11 cellular contexts compared by ENCODE assay signal in genomic region chr10:71838264-71839211, GRCh38. TPM values are rescaled to one million over a fixed set of nuclear protein-coding genes. Genes with fewer than 3 reads are reported as not detected.
DNase-seq lines count a peak whose midpoint lies in the region; ATAC-seq and TF ChIP-seq lines count a peak whose summit lies in the region.
"Had no signal": no experiment of that assay in that cellular context is flagged by ENCODE, and none has a peak within 500 bp of the region (broad histone marks: within the 10 kb centered on the region; RNA-seq: fewer than 3 reads in every experiment).

No MANE protein-coding gene starts in this region.

- peak overlapping the region in 1 of 8 donors; percentile 40 for H3K4me3 Mint-ChIP-seq in CD4-positive, alpha-beta memory T cell
- no peak overlapping the region for H3K4me3 Mint-ChIP-seq in T-cell
- no peak overlapping the region for H3K4me3 Mint-ChIP-seq in activated T-helper 2 cell treated with anti-CD3 and anti-CD28 coated beads, Interferon-gamma antibody, Interleukin-2, Interleukin-4, amounts not matched to agents 10 μg/mL and 5 μg/mL and 100 μg/mL, durations not matched to agents 14 hours and 24 hours and 36 hours (ENCODE audit: low read depth)

- CTCF ChIA-PET in CD4-positive, alpha-beta memory T cell (lab: Charles Lee; ENCODE audit: partially characterized antibody) = interaction anchor here (1.1 to 1.6 kb wide), 2 partner anchors 25 to 131 kb away, joined by 3 read pairs; no protein-coding TSS in a partner anchor
- CTCF ChIA-PET in OCI-LY7 (lab: Charles Lee; ENCODE audit: unreplicated experiment) (interaction anchor here (1.0 to 1.4 kb wide), 3 partner anchors 13 to 58 kb away, joined by 3 to 9 read pairs (median 4); partner anchors contain the start of gene PSAP), T-cell (lab: Charles Lee) (interaction anchor here in 1 of 2 donors (0.6 to 1.1 kb wide), 3 partner anchors 13 to 58 kb away, joined by 3 to 5 read pairs (median 4); partner anchors contain the start of gene PSAP)

- H3K9me3 Mint-ChIP-seq in CD4-positive, alpha-beta memory T cell = no peaks in the 10 kb centered on the region
- H3K9me3 Mint-ChIP-seq in T-cell = no peaks in the 10 kb centered on the region
- no peaks in the 10 kb centered on the region for H3K9me3 Mint-ChIP-seq in activated T-helper 2 cell treated with anti-CD3 and anti-CD28 coated beads, Interferon-gamma antibody, Interleukin-2, Interleukin-4, amounts not matched to agents 10 μg/mL and 5 μg/mL and 100 μg/mL, durations not matched to agents 14 hours and 24 hours and 36 hours

- no peak for ATAC-seq in T-cell (replicated peaks in 1 of 4)

- H3K9me2 ChIP-seq in OCI-LY7 (ENCODE audit: insufficient read depth, low read length) = no peaks in the 10 kb centered on the region

- POLR2A ChIA-PET in CD4-positive, alpha-beta memory T cell (lab: Charles Lee; ENCODE audit: partially characterized antibody) = interaction anchor here (0.8 to 1.0 kb wide), 2 partner anchors 10 to 13 kb away, joined by 3 read pairs; partner anchors contain the start of gene PSAP
- POLR2A ChIA-PET in OCI-LY7 (lab: Charles Lee) = interaction anchor here (0.7 to 5.5 kb wide), 7 partner anchors 10 to 65 kb away, joined by 3 to 35 read pairs (median 4); partner anchors contain the start of gene PSAP
- POLR2A ChIA-PET in T-cell (lab: Charles Lee) = no interaction called here

- H3K4me1 ChIP-seq in CD4-positive, alpha-beta memory T cell (ENCODE audit: insufficient read depth, low read length) = peaks cover 49% of the 10 kb centered on the region
- H3K4me1 ChIP-seq in OCI-LY7 (ENCODE audit: insufficient read depth, low read length, poor library complexity, severe bottlenecking) = peaks cover 92% of the 10 kb centered on the region
- peaks cover 70 to 89% of the 10 kb centered on the region in 2 experiments for H3K4me1 ChIP-seq in neutrophil (ENCODE audit: control insufficient read depth in 1 of 2, insufficient read depth in 1 of 2, low read depth in 1 of 2, low read length in 1 of 2)

- H3K4me1 Mint-ChIP-seq in CD4-positive, alpha-beta memory T cell = peaks cover 45 to 79% (median 60%) of the 10 kb centered on the region in 4 donors
- peaks cover 63 to 77% (median 69%) of the 10 kb centered on the region in 3 donors for H3K4me1 Mint-ChIP-seq in T-cell
- peaks cover 24% of the 10 kb centered on the region for H3K4me1 Mint-ChIP-seq in activated T-helper 2 cell treated with anti-CD3 and anti-CD28 coated beads, Interferon-gamma antibody, Interleukin-2, Interleukin-4, amounts not matched to agents 10 μg/mL and 5 μg/mL and 100 μg/mL, durations not matched to agents 14 hours and 24 hours and 36 hours (ENCODE audit: low read depth)

- H3K36me3 Mint-ChIP-seq in CD4-positive, alpha-beta memory T cell = peaks cover 9 to 14% of the 10 kb centered on the region in 2 donors
- H3K36me3 Mint-ChIP-seq in T-cell = peaks cover 15% of the 10 kb centered on the region
- H3K36me3 Mint-ChIP-seq in activated T-helper 2 cell treated with anti-CD3 and anti-CD28 coated beads, Interferon-gamma antibody, Interleukin-2, Interleukin-4, amounts not matched to agents 10 μg/mL and 5 μg/mL and 100 μg/mL, durations not matched to agents 14 hours and 24 hours and 36 hours (ENCODE audit: low read depth) = peaks cover 2% of the 10 kb centered on the region

- intact Hi-C loops in CD4-positive, alpha-beta memory T cell (cut with micrococcal nuclease) = no loop called here
- intact Hi-C loops in OCI-LY7 (cut with micrococcal nuclease; ENCODE audit: unreplicated experiment) = no loop called here
- intact Hi-C loops in activated T-helper 2 cell treated with anti-CD3 and anti-CD28 coated beads, Interferon-gamma antibody, Interleukin-2, Interleukin-4, amounts not matched to agents 10 μg/mL and 5 μg/mL and 100 μg/mL, durations not matched to agents 14 hours and 24 hours and 36 hours (cut with micrococcal nuclease) = no loop called here

- TF ChIP-seq CTCF in OCI-LY7 (conservative IDR thresholded peaks at IDR 0.05; ENCODE audit: low read length) (no peak), epithelial cell of esophagus (IDR thresholded peaks at IDR 0.05; ENCODE audit: insufficient read depth, low read depth, low read length, missing control alignments) (no peak), neutrophil (IDR thresholded peaks at IDR 0.05) (no peak)

- no TSS peak for BruUV-seq in OCI-LY7 (replicated peaks; lab: Mats Ljungman, UMichigan)

- H3K9me3 ChIP-seq in CD4-positive, alpha-beta memory T cell (ENCODE audit: control insufficient read depth in 1 of 2, low read length in 2 of 2) = no peaks in the 10 kb centered on the region
- no peaks in the 10 kb centered on the region for H3K9me3 ChIP-seq in OCI-LY7 (ENCODE audit: low read length)
- no peaks in the 10 kb centered on the region for H3K9me3 ChIP-seq in neutrophil

- no peaks in the 10 kb centered on the region for H3K36me3 ChIP-seq in CD4-positive, alpha-beta memory T cell (ENCODE audit: insufficient read depth, low read length)
- H3K36me3 ChIP-seq in OCI-LY7 (ENCODE audit: insufficient read depth, low read length) = peaks cover 20% of the 10 kb centered on the region; the same call in 1 of the 2 replicates
- H3K36me3 ChIP-seq in neutrophil = peaks cover 13% of the 10 kb centered on the region

- no peak overlapping the region for H3K4me3 ChIP-seq in CD4-positive, alpha-beta memory T cell (ENCODE audit: low read length in 2 of 2)
- H3K4me3 ChIP-seq in OCI-LY7 (ENCODE audit: low read depth, low read length, poor library complexity, severe bottlenecking) (no peak overlapping the region), epithelial cell of esophagus (ENCODE audit: low read length) (no peak overlapping the region), neutrophil (ENCODE audit: low read depth in 1 of 2, low read length in 1 of 2) (no peak overlapping the region)

- H3K79me2 ChIP-seq in OCI-LY7 (ENCODE audit: insufficient read depth, low read depth, low read length) = peaks cover 95% of the 10 kb centered on the region

- peak overlapping the region in 5 of 7 donors; percentile 25 to 50 (median 42) for H3K27ac Mint-ChIP-seq in CD4-positive, alpha-beta memory T cell
- no peak overlapping the region for H3K27ac Mint-ChIP-seq in T-cell
- H3K27ac Mint-ChIP-seq in activated T-helper 2 cell treated with anti-CD3 and anti-CD28 coated beads, Interferon-gamma antibody, Interleukin-2, Interleukin-4, amounts not matched to agents 10 μg/mL and 5 μg/mL and 100 μg/mL, durations not matched to agents 14 hours and 24 hours and 36 hours = no peak overlapping the region

- peaks cover 23% of the 10 kb centered on the region for H4K20me1 ChIP-seq in OCI-LY7 (ENCODE audit: insufficient read depth, low read length)

- H2AFZ ChIP-seq in OCI-LY7 (ENCODE audit: low read length) = no peak overlapping the region

- no peaks in the 10 kb centered on the region for H3K27me3 Mint-ChIP-seq in CD4-positive, alpha-beta memory T cell
- H3K27me3 Mint-ChIP-seq in T-cell = no peaks in the 10 kb centered on the region
- H3K27me3 Mint-ChIP-seq in activated T-helper 2 cell treated with anti-CD3 and anti-CD28 coated beads, Interferon-gamma antibody, Interleukin-2, Interleukin-4, amounts not matched to agents 10 μg/mL and 5 μg/mL and 100 μg/mL, durations not matched to agents 14 hours and 24 hours and 36 hours (ENCODE audit: low read depth) = no peaks in the 10 kb centered on the region

- no peak overlapping the region for H3K27ac ChIP-seq in CD4-positive, alpha-beta memory T cell (ENCODE audit: low read depth, low read length)
- H3K27ac ChIP-seq in OCI-LY7 (ENCODE audit: low read depth, low read length, poor library complexity, severe bottlenecking) (no peak overlapping the region), neutrophil (peak overlapping the region; percentile 72)

- no peak for DNase-seq in CD4-positive, alpha-beta memory T cell
- DNase-seq in OCI-LY7 (ENCODE audit: low spot score) (no peak), epithelial cell of esophagus (ENCODE audit: low read depth) (peak; percentile 89), T-cell (no peak), RPMI8226 (no peak)
- no peak for DNase-seq in activated T-helper 2 cell treated with anti-CD3 and anti-CD28 coated beads, Interferon-gamma antibody, Interleukin-2, Interleukin-4, amounts not matched to agents 10 μg/mL and 5 μg/mL and 100 μg/mL, durations not matched to agents 14 hours and 24 hours and 36 hours (ENCODE audit: low spot score)
- DNase-seq in activated CD4-positive, CD25-positive, alpha-beta regulatory T cell (lab: John Stamatoyannopoulos, UW) = no peak
- DNase-seq: hippocampal formation; NCI-H1930; stimulated activated CD4-positive, alpha-beta T cell treated with anti-CD3 and anti-CD28 coated beads, Interleukin-4, amount 100 ng/mL, for 1 hour had no signal

- H3K4me2 ChIP-seq in OCI-LY7 (ENCODE audit: low read length) = peak overlapping the region; percentile 71

- H3K27me3 ChIP-seq in CD4-positive, alpha-beta memory T cell (ENCODE audit: insufficient read depth, low read length) = no peaks in the 10 kb centered on the region
- no peaks in the 10 kb centered on the region for H3K27me3 ChIP-seq in neutrophil

RNA-seq across cellular contexts. Expression of gene PSAP, which starts 12.5 kb away (rescaled TPM):
- 100 to 1,000 TPM; 248 to 257 TPM for total RNA-seq in CD4-positive, alpha-beta memory T cell
- 100 to 1,000 TPM; 392 to 611 TPM for polyA plus RNA-seq in CD4-positive, alpha-beta memory T cell
- 156 and 163 TPM in 2 replicates for total RNA-seq in OCI-LY7 (2014; rRNA removed; shearing (Covaris generic))
- total RNA-seq in OCI-LY7 (2022) = 186 and 200 TPM in 2 replicates
- 100 to 1,000 TPM; 155 to 208 (median 190) TPM for total RNA-seq in T-cell
- 108 and 110 TPM in 2 replicates for total RNA-seq in activated T-helper 2 cell treated with anti-CD3 and anti-CD28 coated beads, Interferon-gamma antibody, Interleukin-2, Interleukin-4, amounts not matched to agents 10 μg/mL and 5 μg/mL and 100 μg/mL, durations not matched to agents 14 hours and 24 hours and 36 hours

Comparison
In these comparisons a context has a peak if more than half of its experiments do, and no peak if none do; other contexts are left out.
1. H3K27ac Mint-ChIP-seq: peak in CD4-positive, alpha-beta memory T cell (5 of 7); none in T-cell (0 of 2) and activated T-helper 2 cell treated with anti-CD3 and anti-CD28 coated beads, Interferon-gamma antibody, Interleukin-2, Interleukin-4, amounts not matched to agents 10 μg/mL and 5 μg/mL and 100 μg/mL, durations not matched to agents 14 hours and 24 hours and 36 hours (single experiment).
2. POLR2A ChIA-PET loops: an anchor here in CD4-positive, alpha-beta memory T cell (0.8 to 1.0 kb wide) and OCI-LY7 (0.7 to 5.5 kb wide); none called in T-cell.